11 cellular contexts compared by ENCODE assay signal in genomic region chr10:103715430-103715829, GRCh38.
DNase-seq lines count a peak whose midpoint lies in the region; TF ChIP-seq lines count a peak whose summit lies in the region.
"Had no signal": no experiment of that assay in that cellular context is flagged by ENCODE, and none has a peak within 500 bp of the region (broad histone marks: within the 10 kb centered on the region; RNA-seq: fewer than 3 reads in every experiment).

No MANE protein-coding gene starts in this region.

- no peak for TF ChIP-seq CTCF in prostate gland (IDR thresholded peaks at IDR 0.05)

- peaks cover 5% of the 10 kb centered on the region for H3K4me1 ChIP-seq in prostate gland (replicated peaks)

- no peak for TF ChIP-seq POLR2A in prostate gland (IDR thresholded peaks at IDR 0.05)

- H3K9me3 Mint-ChIP-seq in activated naive CD8-positive, alpha-beta T cell treated with anti-CD3 and anti-CD28 coated beads for 36 hours, result no peaks in the 10 kb centered on the region

- 55% methylated on average over 8 of the region's 8 CpGs for WGBS in prostate gland

- H3K27me3 ChIP-seq in prostate gland (replicated peaks; ENCODE audit: insufficient read depth), result no peaks in the 10 kb centered on the region

- intact Hi-C loops in prostate gland (cut with DNase I), result no loop called here

- DNase-seq in GM04503 (ENCODE audit: low read depth) (peak; percentile 81), T1000 (lab: John Stamatoyannopoulos, UW) (peak; percentile 31), fibroblast of gingiva (ENCODE audit: low read depth) (peak; percentile 40), skeletal muscle cell (ENCODE audit: low read depth) (peak; percentile 60), HuH-7.5 (ENCODE audit: low spot score) (no peak), NCI-H2107 (lab: John Stamatoyannopoulos, UW) (no peak), prostate gland (ENCODE audit: low spot score) (no peak)
- no peak for DNase-seq in activated naive CD8-positive, alpha-beta T cell treated with anti-CD3 and anti-CD28 coated beads for 36 hours
- DNase-seq: DMS79; NCI-H1092 treated with DMSO at 0.1 percent for 48 hours; NK-92 treated with Interleukin-12 subunit alpha and Interleukin-12 subunit beta, amount 100 ng/mL, for 24 hours had no signal

- no peak overlapping the region for H3K27ac Mint-ChIP-seq in activated naive CD8-positive, alpha-beta T cell treated with anti-CD3 and anti-CD28 coated beads for 36 hours

- H3K4me1 Mint-ChIP-seq in activated naive CD8-positive, alpha-beta T cell treated with anti-CD3 and anti-CD28 coated beads for 36 hours, result peaks cover 5% of the 10 kb centered on the region

- no peak overlapping the region for H3K4me3 Mint-ChIP-seq in activated naive CD8-positive, alpha-beta T cell treated with anti-CD3 and anti-CD28 coated beads for 36 hours

- no peaks in the 10 kb centered on the region for H3K27me3 Mint-ChIP-seq in activated naive CD8-positive, alpha-beta T cell treated with anti-CD3 and anti-CD28 coated beads for 36 hours

- no peaks in the 10 kb centered on the region for H3K9me3 ChIP-seq in prostate gland

- H3K4me3 ChIP-seq in skeletal muscle cell (ENCODE audit: low read depth, low read length), result no peak overlapping the region
- H3K4me3 ChIP-seq in prostate gland, result no peak overlapping the region

- H3K36me3 Mint-ChIP-seq in activated naive CD8-positive, alpha-beta T cell treated with anti-CD3 and anti-CD28 coated beads for 36 hours, result no peaks in the 10 kb centered on the region

- H3K27ac ChIP-seq in prostate gland, result peak overlapping the region in 1 of 2 donors; percentile 80

- no peaks in the 10 kb centered on the region for H3K36me3 ChIP-seq in prostate gland

Comparison
In these comparisons a context has a peak if more than half of its experiments do, and no peak if none do; other contexts are left out.
1. DNase-seq: peak in GM04503 (single experiment), T1000 (single experiment), fibroblast of gingiva (single experiment) and skeletal muscle cell (single experiment); none in HuH-7.5 (single experiment), NCI-H2107 (single experiment), activated naive CD8-positive, alpha-beta T cell treated with anti-CD3 and anti-CD28 coated beads for 36 hours (single experiment) and prostate gland (single experiment).